8 cellular contexts compared by ENCODE assay signal in genomic region chr6:37242429-37243052, GRCh38. TPM values are rescaled to one million over a fixed set of nuclear protein-coding genes. Genes with fewer than 3 reads are reported as not detected.
DNase-seq lines count a peak whose midpoint lies in the region; ATAC-seq and TF ChIP-seq lines count a peak whose summit lies in the region.

No MANE protein-coding gene starts in this region.

- no peaks in the 10 kb centered on the region for H3K36me3 ChIP-seq in skeletal muscle satellite cell (ENCODE audit: insufficient read depth, low read length)

- POLR2A ChIA-PET in RWPE1 (lab: Yijun Ruan, JAX; ENCODE audit: low non-redundant PET): no interaction called here

- H3K4me2 ChIP-seq in skeletal muscle satellite cell (ENCODE audit: low read length): peak overlapping the region; percentile 71

- ATAC-seq in GM21717 (IDR thresholded peaks at IDR 0.05; ENCODE audit: unreplicated experiment) (no peak), HG03442 (IDR thresholded peaks at IDR 0.05; ENCODE audit: unreplicated experiment) (no peak), HG02798 (IDR thresholded peaks at IDR 0.05; ENCODE audit: poor library complexity, unreplicated experiment) (no peak)

- no peaks in the 10 kb centered on the region for H3K9me3 ChIP-seq in skeletal muscle satellite cell (replicated peaks; ENCODE audit: low read length)

- H3K27ac ChIP-seq in RWPE1: peak overlapping the region; percentile 79

- no peaks in the 10 kb centered on the region for H3K27me3 ChIP-seq in skeletal muscle satellite cell (ENCODE audit: control insufficient read depth, insufficient read depth, low read length)

- DNase-seq in GM20000 (ENCODE audit: low spot score) (peak; percentile 20), RWPE1 (ENCODE audit: low spot score) (peak; percentile 87), fibroblast of the aortic adventitia (ENCODE audit: low read depth) (peak; percentile 100), NCI-H1105 (lab: John Stamatoyannopoulos, UW) (no peak)

- H3K4me3 ChIP-seq in fibroblast of the aortic adventitia (ENCODE audit: low read depth, low read length) (no peak overlapping the region), skeletal muscle satellite cell (ENCODE audit: low read length) (peak overlapping the region; percentile 36)

- peaks cover 61% of the 10 kb centered on the region for H3K4me1 ChIP-seq in skeletal muscle satellite cell (ENCODE audit: control insufficient read depth, insufficient read depth, low read length)

- no peak for TF ChIP-seq CTCF in GM20000 (IDR thresholded peaks at IDR 0.05; ENCODE audit: extremely low read depth, missing control alignments)
- TF ChIP-seq CTCF in RWPE1 (conservative IDR thresholded peaks at IDR 0.05; ENCODE audit: low read depth): no peak
- TF ChIP-seq CTCF in fibroblast of the aortic adventitia (IDR thresholded peaks at IDR 0.05; ENCODE audit: insufficient read depth, low read length): no peak

- CTCF ChIA-PET in RWPE1 (lab: Yijun Ruan, JAX): interaction anchor here (1.0 kb wide), 2 partner anchors 61 to 338 kb away, joined by 3 read pairs; no protein-coding TSS in a partner anchor

- H3K9ac ChIP-seq in skeletal muscle satellite cell (ENCODE audit: low read depth, low read length): peak overlapping the region; percentile 82

RNA-seq across cellular contexts. Expression of gene TBC1D22B, which starts 15.0 kb away (rescaled TPM):
- 3.5 and 4.8 TPM in 2 replicates for total RNA-seq in fibroblast of the aortic adventitia (ENCODE audit: low replicate concordance)
- total RNA-seq in skeletal muscle satellite cell (2012; rRNA removed): 4.3 and 5.0 TPM in 2 replicates

RNA-seq across cellular contexts. Expression of gene TMEM217, which starts 15.4 kb away (rescaled TPM):
- 0.09 TPM in 1 of 2 replicates, not detected in the other for total RNA-seq in fibroblast of the aortic adventitia (ENCODE audit: low replicate concordance)
- total RNA-seq in skeletal muscle satellite cell (2012; rRNA removed): 2.2 and 2.5 TPM in 2 replicates
